In the genomic region with DNA sequence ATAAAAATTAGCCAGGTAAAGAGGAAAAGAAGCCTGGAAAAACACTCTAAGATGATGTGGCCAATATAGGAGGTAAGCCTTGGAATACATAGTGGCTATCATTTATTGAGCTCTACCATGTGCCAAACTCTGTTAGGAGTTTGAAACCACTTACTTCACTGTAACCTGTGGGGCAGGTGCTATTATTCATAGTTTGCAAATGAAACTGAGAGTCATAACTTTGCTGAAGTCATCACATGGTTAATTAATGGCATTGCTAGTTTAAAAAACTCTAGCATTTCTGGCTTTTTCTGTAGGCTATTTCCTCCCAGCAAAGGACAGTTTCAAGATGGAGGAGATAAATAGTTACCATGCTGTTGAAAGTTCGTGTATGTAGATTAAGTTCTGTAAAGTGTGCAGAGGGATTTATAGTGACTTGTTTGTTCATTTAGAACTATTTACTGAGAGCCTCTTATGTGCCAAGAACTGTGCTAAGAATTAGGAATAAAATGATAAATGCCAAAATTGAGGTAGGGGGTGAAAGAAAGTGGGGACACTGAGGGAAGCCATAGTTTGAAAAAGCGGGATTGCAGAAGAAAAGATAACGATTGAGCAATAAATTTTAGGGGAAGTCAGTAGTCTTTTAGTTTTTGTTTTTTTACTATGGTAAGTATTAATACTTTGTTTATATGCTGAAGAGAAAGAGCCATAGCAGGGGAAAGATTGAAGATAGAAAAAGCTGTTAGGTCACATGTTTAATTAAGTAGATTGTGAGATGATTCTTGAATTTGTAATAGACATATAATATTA, we compare ENCODE assay signal across 17 cellular contexts. TPM values are rescaled to one million over a fixed set of nuclear protein-coding genes. Genes with fewer than 3 reads are reported as not detected.
DNase-seq lines count a peak whose midpoint lies in the region; ATAC-seq and TF ChIP-seq lines count a peak whose summit lies in the region.
"Had no signal": no experiment of that assay in that cellular context is flagged by ENCODE, and none has a peak within 500 bp of the region (broad histone marks: within the 10 kb centered on the region; RNA-seq: fewer than 3 reads in every experiment).

No MANE protein-coding gene starts in this region.

- H3K4me3 ChIP-seq in GM12865 (ENCODE audit: low read depth, low read length): no peak overlapping the region
- H3K4me3 ChIP-seq in MM.1S (ENCODE audit: low read length): peak overlapping the region; percentile 14; the same call in 1 of the 2 replicates
- H3K4me3 ChIP-seq in MG63: no peak overlapping the region
- H3K4me3 ChIP-seq: esophagus squamous epithelium, heart left ventricle, vagina had no signal

- CTCF ChIA-PET in HEK293T (lab: Yijun Ruan, JAX): interaction anchor here (0.8 kb wide), 1 partner anchor 353 kb away, joined by 3 read pairs; no protein-coding TSS in a partner anchor

- ATAC-seq in GM19043 (IDR thresholded peaks at IDR 0.05; ENCODE audit: low read depth, unreplicated experiment) (peak; percentile 79), HG02678 (IDR thresholded peaks at IDR 0.05; ENCODE audit: unreplicated experiment) (peak; percentile 80)
- ATAC-seq: heart left ventricle had no signal

- H3K27me3 ChIP-seq in MM.1S (replicated peaks; ENCODE audit: insufficient read depth, low read length) (no peaks in the 10 kb centered on the region), MG63 (no peaks in the 10 kb centered on the region)
- H3K27me3 ChIP-seq: esophagus squamous epithelium, heart left ventricle, vagina had no signal

- H2AFZ ChIP-seq in MM.1S (ENCODE audit: low read length): peak overlapping the region; percentile 23

- H3K4me2 ChIP-seq in MM.1S (ENCODE audit: low read depth, low read length): peak overlapping the region; percentile 55

- peaks cover 31% of the 10 kb centered on the region for H3K4me1 ChIP-seq in MM.1S (ENCODE audit: low read length)
- H3K4me1 ChIP-seq: esophagus squamous epithelium, vagina had no signal

- H3K79me2 ChIP-seq in MM.1S (ENCODE audit: low read length): 0 out of 2 replicates have a peak, but pooled peaks cover 3% of the 10 kb centered on the region

- peak; percentile 4 for DNase-seq in GM12865 (ENCODE audit: low read depth)
- peak; percentile 93 for DNase-seq in MM.1S
- DNase-seq in HEK293T (ENCODE audit: extremely low spot score): no peak
- no peak for DNase-seq in stimulated activated CD4-positive, alpha-beta T cell treated with anti-CD3 and anti-CD28 coated beads, Interleukin-4, amount 100 ng/mL, for 1 hour
- DNase-seq in HPDE6-E6E7 (ENCODE audit: extremely low spot score): no peak
- no peak for DNase-seq in MG63
- DNase-seq: activated effector memory CD4-positive, alpha-beta T cell treated with Interleukin-2 at 50 U/mL for 16 hours; CD8-positive, alpha-beta memory T cell; EL; esophagus squamous epithelium; heart left ventricle; NCI-H1092 treated with DMSO at 0.1 percent for 48 hours; occipital lobe; stimulated activated naive CD4-positive, alpha-beta T cell had no signal

- POLR2A ChIA-PET in HEK293T (lab: Yijun Ruan, JAX): interaction anchor here (2.3 kb wide), 1 partner anchor 65 kb away, joined by 5 read pairs; a partner anchor contains a TSS

- peak overlapping the region; percentile 88 for H3K27ac ChIP-seq in MM.1S (ENCODE audit: low read length)
- H3K27ac ChIP-seq: esophagus squamous epithelium, heart left ventricle, vagina had no signal

- H4K20me1 ChIP-seq in MM.1S (ENCODE audit: insufficient read depth, low read length): no peaks in the 10 kb centered on the region

- H3K36me3 ChIP-seq in MM.1S (replicated peaks; ENCODE audit: insufficient read depth, low read length) (no peaks in the 10 kb centered on the region; the same call in 1 of the 2 replicates), MG63 (peaks cover 4% of the 10 kb centered on the region; the same call in 1 of the 2 replicates)
- H3K36me3 ChIP-seq: vagina had no signal

- H3K9me3 ChIP-seq in MM.1S (replicated peaks; ENCODE audit: insufficient read depth, low read length) (no peaks in the 10 kb centered on the region), MG63 (no peaks in the 10 kb centered on the region)
- H3K9me3 ChIP-seq: esophagus squamous epithelium, heart left ventricle, vagina had no signal

- TF ChIP-seq CTCF in GM12865 (IDR thresholded peaks at IDR 0.05; ENCODE audit: insufficient read depth, low read depth, low read length, missing control alignments) (no peak), MM.1S (IDR thresholded peaks at IDR 0.05; ENCODE audit: low read length) (no peak)

- H3K9me2 ChIP-seq in MM.1S (replicated peaks; ENCODE audit: insufficient read depth, low read length): no peaks in the 10 kb centered on the region

- peaks cover 21% of the 10 kb centered on the region for H3F3A ChIP-seq in MM.1S (ENCODE audit: insufficient read depth, low read length)

- H3K9ac ChIP-seq in MM.1S (ENCODE audit: low read length): peak overlapping the region; percentile 37

TF ChIP-seq in HEK293T, 16 proteins besides CTCF, POLR2A, EP300 and RAD21:
- TF ChIP-seq CTBP1 (IDR thresholded peaks at IDR 0.05; ENCODE audit: borderline replicate concordance): no peak
- no peak for TF ChIP-seq BHLHE40 (IDR thresholded peaks at IDR 0.05; ENCODE audit: borderline replicate concordance)
- no peak for TF ChIP-seq FOXK2 (IDR thresholded peaks at IDR 0.05)
- no peak for TF ChIP-seq TARDBP (IDR thresholded peaks at IDR 0.05)
- no peak for TF ChIP-seq HDGF (IDR thresholded peaks at IDR 0.05; ENCODE audit: borderline replicate concordance)
- TF ChIP-seq SP1 (IDR thresholded peaks at IDR 0.05): no peak
- no peak for TF ChIP-seq FOXM1 (IDR thresholded peaks at IDR 0.05; ENCODE audit: borderline replicate concordance)
- TF ChIP-seq FOXA1 (IDR thresholded peaks at IDR 0.05): no peak
- no peak for TF ChIP-seq ZNF384 (IDR thresholded peaks at IDR 0.05)
- no peak for TF ChIP-seq L3MBTL2 (conservative IDR thresholded peaks at IDR 0.05)
- TF ChIP-seq ARNT (IDR thresholded peaks at IDR 0.05): no peak
- TF ChIP-seq LEF1 (IDR thresholded peaks at IDR 0.05; ENCODE audit: borderline replicate concordance): no peak
- TF ChIP-seq, protein P1, sequence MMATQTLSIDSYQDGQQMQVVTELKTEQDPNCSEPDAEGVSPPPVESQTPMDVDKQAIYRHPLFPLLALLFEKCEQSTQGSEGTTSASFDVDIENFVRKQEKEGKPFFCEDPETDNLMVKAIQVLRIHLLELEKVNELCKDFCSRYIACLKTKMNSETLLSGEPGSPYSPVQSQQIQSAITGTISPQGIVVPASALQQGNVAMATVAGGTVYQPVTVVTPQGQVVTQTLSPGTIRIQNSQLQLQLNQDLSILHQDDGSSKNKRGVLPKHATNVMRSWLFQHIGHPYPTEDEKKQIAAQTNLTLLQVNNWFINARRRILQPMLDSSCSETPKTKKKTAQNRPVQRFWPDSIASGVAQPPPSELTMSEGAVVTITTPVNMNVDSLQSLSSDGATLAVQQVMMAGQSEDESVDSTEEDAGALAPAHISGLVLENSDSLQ (IDR thresholded peaks at IDR 0.05): no peak
- TF ChIP-seq ELF4 (IDR thresholded peaks at IDR 0.05): no peak
- no peak for TF ChIP-seq SUZ12 (IDR thresholded peaks at IDR 0.05)
- no peak for TF ChIP-seq NFRKB (IDR thresholded peaks at IDR 0.05)

RNA-seq across cellular contexts. Expression of a gene that starts 57.2 kb away (rescaled TPM):
- total RNA-seq in MG63 (2014; rRNA removed; shearing (Covaris generic); ENCODE audit: low replicate concordance): 37.9 and 78.4 TPM in 2 replicates

Comparison
In these comparisons a context has a peak if more than half of its experiments do, and no peak if none do; other contexts are left out.
1. DNase-seq: peak in GM12865 (single experiment) and MM.1S (single experiment); none in HEK293T (single experiment), stimulated activated CD4-positive, alpha-beta T cell treated with anti-CD3 and anti-CD28 coated beads, Interleukin-4, amount 100 ng/mL, for 1 hour (single experiment), HPDE6-E6E7 (single experiment) and MG63 (single experiment).